Comparison of ENCODE assay signal across 1 cellular context in genomic region chr20:44477151-44477550, GRCh38.
TF ChIP-seq lines count a peak whose summit lies in the region.

No MANE protein-coding gene starts in this region.

TF ChIP-seq in GM12878, 131 proteins besides CTCF, POLR2A, EP300 and RAD21:
- no peak for TF ChIP-seq TARDBP (IDR thresholded peaks at IDR 0.05; ENCODE audit: borderline replicate concordance)
- TF ChIP-seq IRF4 (IDR thresholded peaks at IDR 0.05; ENCODE audit: low read depth, low read length) = no peak
- TF ChIP-seq RB1 (IDR thresholded peaks at IDR 0.05; ENCODE audit: borderline replicate concordance) = no peak
- TF ChIP-seq HDAC6 (IDR thresholded peaks at IDR 0.05; ENCODE audit: unreplicated experiment) = no peak
- TF ChIP-seq POLR2AphosphoS2 (IDR thresholded peaks at IDR 0.05; ENCODE audit: low read depth, low read length) = no peak
- no peak for TF ChIP-seq WRNIP1 (IDR thresholded peaks at IDR 0.05; ENCODE audit: borderline replicate concordance, low read depth, low read length)
- no peak for TF ChIP-seq STAT3 (IDR thresholded peaks at IDR 0.05; ENCODE audit: low read depth, low read length)
- TF ChIP-seq NFXL1 (IDR thresholded peaks at IDR 0.05; ENCODE audit: borderline replicate concordance) = no peak
- no peak for TF ChIP-seq HDGF (IDR thresholded peaks at IDR 0.05)
- no peak for TF ChIP-seq ESRRA (IDR thresholded peaks at IDR 0.05; ENCODE audit: low read length)
- TF ChIP-seq, protein P1, sequence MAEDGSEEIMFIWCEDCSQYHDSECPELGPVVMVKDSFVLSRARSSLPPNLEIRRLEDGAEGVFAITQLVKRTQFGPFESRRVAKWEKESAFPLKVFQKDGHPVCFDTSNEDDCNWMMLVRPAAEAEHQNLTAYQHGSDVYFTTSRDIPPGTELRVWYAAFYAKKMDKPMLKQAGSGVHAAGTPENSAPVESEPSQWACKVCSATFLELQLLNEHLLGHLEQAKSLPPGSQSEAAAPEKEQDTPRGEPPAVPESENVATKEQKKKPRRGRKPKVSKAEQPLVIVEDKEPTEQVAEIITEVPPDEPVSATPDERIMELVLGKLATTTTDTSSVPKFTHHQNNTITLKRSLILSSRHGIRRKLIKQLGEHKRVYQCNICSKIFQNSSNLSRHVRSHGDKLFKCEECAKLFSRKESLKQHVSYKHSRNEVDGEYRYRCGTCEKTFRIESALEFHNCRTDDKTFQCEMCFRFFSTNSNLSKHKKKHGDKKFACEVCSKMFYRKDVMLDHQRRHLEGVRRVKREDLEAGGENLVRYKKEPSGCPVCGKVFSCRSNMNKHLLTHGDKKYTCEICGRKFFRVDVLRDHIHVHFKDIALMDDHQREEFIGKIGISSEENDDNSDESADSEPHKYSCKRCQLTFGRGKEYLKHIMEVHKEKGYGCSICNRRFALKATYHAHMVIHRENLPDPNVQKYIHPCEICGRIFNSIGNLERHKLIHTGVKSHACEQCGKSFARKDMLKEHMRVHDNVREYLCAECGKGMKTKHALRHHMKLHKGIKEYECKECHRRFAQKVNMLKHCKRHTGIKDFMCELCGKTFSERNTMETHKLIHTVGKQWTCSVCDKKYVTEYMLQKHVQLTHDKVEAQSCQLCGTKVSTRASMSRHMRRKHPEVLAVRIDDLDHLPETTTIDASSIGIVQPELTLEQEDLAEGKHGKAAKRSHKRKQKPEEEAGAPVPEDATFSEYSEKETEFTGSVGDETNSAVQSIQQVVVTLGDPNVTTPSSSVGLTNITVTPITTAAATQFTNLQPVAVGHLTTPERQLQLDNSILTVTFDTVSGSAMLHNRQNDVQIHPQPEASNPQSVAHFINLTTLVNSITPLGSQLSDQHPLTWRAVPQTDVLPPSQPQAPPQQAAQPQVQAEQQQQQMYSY (CRISPR knock-in tag; IDR thresholded peaks at IDR 0.05) = no peak
- no peak for TF ChIP-seq NRF1 (conservative IDR thresholded peaks at IDR 0.05; ENCODE audit: low read depth, low read length)
